Comparison of ENCODE assay signal across 8 cellular contexts in genomic region chr12:40107098-40107802, GRCh38. TPM values are rescaled to one million over a fixed set of nuclear protein-coding genes. Genes with fewer than 3 reads are reported as not detected.
A peak's percentile ranks its signal among the peaks of the same experiment; 100 is the strongest.
DNase-seq lines count a peak whose midpoint lies in the region; ATAC-seq and TF ChIP-seq lines count a peak whose summit lies in the region.

No MANE protein-coding gene starts in this region.

- DNase-seq in D341Med (ENCODE audit: low spot score) = peak; percentile 73
- peak; percentile 72 to 83 for DNase-seq in Kasumi-1 (lab: John Stamatoyannopoulos, UW)
- peak; percentile 61 to 65 for DNase-seq in PC-9
- DNase-seq in activated T-cell treated with anti-CD3 and anti-CD28 coated beads, Interleukin-2, amount 50 U/mL, for 4 hours = peak; percentile 91
- peak; percentile 58 to 91 for DNase-seq in fibroblast of lung (ENCODE audit: low read depth in 2 of 2)
- DNase-seq in nephron progenitor cell = peak; percentile 89
- DNase-seq in stimulated activated naive CD4-positive, alpha-beta T cell (lab: John Stamatoyannopoulos, UW) = peak; percentile 73 to 88 (median 78)

- peak; percentile 94 for TF ChIP-seq CTCF in PC-9 (conservative IDR thresholded peaks at IDR 0.05)
- peak; percentile 92 to 93 for TF ChIP-seq CTCF in fibroblast of lung (conservative IDR thresholded peaks at IDR 0.05 in 1 of 2, IDR thresholded peaks at IDR 0.05 in 1 of 2; ENCODE audit: low read depth in 1 of 2, low read length in 2 of 2)
- peak; percentile 92 for TF ChIP-seq CTCF in nephron progenitor cell (IDR thresholded peaks at IDR 0.05)

- no TSS peak for BruUV-seq in PC-9 (replicated peaks; lab: Mats Ljungman, UMichigan)

- CTCF ChIA-PET in PC-9 (lab: Charles Lee) = interaction anchor here (0.6 to 2.5 kb wide), 2 partner anchors 96 to 1807 kb away, joined by 3 to 8 read pairs; no protein-coding TSS in a partner anchor

- ATAC-seq in GM21576 (IDR thresholded peaks at IDR 0.05; ENCODE audit: unreplicated experiment) = peak; percentile 38
- no peak for ATAC-seq in activated T-cell treated with anti-CD3 and anti-CD28 coated beads, Interleukin-2, amount 50 U/mL, for 4 hours

- H3K9me3 ChIP-seq in PC-9 (ENCODE audit: insufficient read depth, low read depth) (no peaks in the 10 kb centered on the region), fibroblast of lung (ENCODE audit: control insufficient read depth, insufficient read depth, low read depth, low read length) (no peaks in the 10 kb centered on the region)

- H3K27ac ChIP-seq in PC-9 (no peak overlapping the region), fibroblast of lung (ENCODE audit: insufficient read depth, low read length) (no peak overlapping the region)

- H3F3A ChIP-seq in PC-9 (ENCODE audit: insufficient read depth, low read depth) = no peaks in the 10 kb centered on the region; the same call in 1 of the 2 replicates

- H3K79me2 ChIP-seq in PC-9 (ENCODE audit: low read depth) (no peaks in the 10 kb centered on the region), fibroblast of lung (ENCODE audit: control insufficient read depth, insufficient read depth, low read length) (no peaks in the 10 kb centered on the region)

- H3K36me3 ChIP-seq in PC-9 (ENCODE audit: low read depth) = no peaks in the 10 kb centered on the region
- H3K36me3 ChIP-seq in fibroblast of lung (ENCODE audit: control insufficient read depth, insufficient read depth, low read length) = no peaks in the 10 kb centered on the region

- peak overlapping the region; percentile 82 for H3K4me3 Mint-ChIP-seq in activated T-cell treated with anti-CD3 and anti-CD28 coated beads, Interleukin-2, amount 50 U/mL, for 4 hours
- H3K4me3 Mint-ChIP-seq in nephron progenitor cell = no peak overlapping the region

- H3K4me1 ChIP-seq in PC-9 (replicated peaks; ENCODE audit: insufficient read depth) (peaks cover 5% of the 10 kb centered on the region; the same call in 1 of the 2 replicates), fibroblast of lung (ENCODE audit: control insufficient read depth, extremely low read depth, insufficient read depth, low read length) (no peaks in the 10 kb centered on the region)

- no peaks in the 10 kb centered on the region for H3K9me2 ChIP-seq in PC-9 (ENCODE audit: insufficient read depth)

- H2AFZ ChIP-seq in PC-9 = peak overlapping the region; percentile 75; the same call in 1 of the 2 replicates
- peak overlapping the region; percentile 52 for H2AFZ ChIP-seq in fibroblast of lung (ENCODE audit: low read length)

- no peaks in the 10 kb centered on the region for H3K9me3 Mint-ChIP-seq in activated T-cell treated with anti-CD3 and anti-CD28 coated beads, Interleukin-2, amount 50 U/mL, for 4 hours
- H3K9me3 Mint-ChIP-seq in nephron progenitor cell = no peaks in the 10 kb centered on the region

- intact Hi-C loops in PC-9 (cut with micrococcal nuclease; ENCODE audit: unreplicated experiment) = loop anchor here (1.0 kb wide), 2 partner anchors 96 to 342 kb away; no protein-coding TSS in a partner anchor

- H4K20me1 ChIP-seq in PC-9 (ENCODE audit: insufficient read depth) (no peaks in the 10 kb centered on the region), fibroblast of lung (ENCODE audit: control insufficient read depth, extremely low read depth, insufficient read depth, low read length) (no peaks in the 10 kb centered on the region)

- H3K4me3 ChIP-seq in PC-9 = peak overlapping the region; percentile 84
- peak overlapping the region; percentile 49 to 76 (median 60) for H3K4me3 ChIP-seq in fibroblast of lung (replicated peaks in 1 of 4; ENCODE audit: control extremely low read depth in 1 of 4, insufficient read depth in 1 of 4, low read depth in 3 of 4, low read length in 4 of 4)

- H3K36me3 Mint-ChIP-seq in activated T-cell treated with anti-CD3 and anti-CD28 coated beads, Interleukin-2, amount 50 U/mL, for 4 hours (ENCODE audit: insufficient read depth) = no peaks in the 10 kb centered on the region
- no peaks in the 10 kb centered on the region for H3K36me3 Mint-ChIP-seq in nephron progenitor cell (ENCODE audit: low read depth)

- H3K27me3 Mint-ChIP-seq in activated T-cell treated with anti-CD3 and anti-CD28 coated beads, Interleukin-2, amount 50 U/mL, for 4 hours (ENCODE audit: low read depth) = no peaks in the 10 kb centered on the region
- peaks cover 7% of the 10 kb centered on the region for H3K27me3 Mint-ChIP-seq in nephron progenitor cell (ENCODE audit: low read depth, poor library complexity)

- POLR2A ChIA-PET in PC-9 (lab: Charles Lee; ENCODE audit: unreplicated experiment) = no interaction called here

- H3K9ac ChIP-seq in fibroblast of lung (ENCODE audit: insufficient read depth, low read length) = no peak overlapping the region

- H3K4me2 ChIP-seq in PC-9 (peak overlapping the region; percentile 85), fibroblast of lung (ENCODE audit: extremely low read depth, insufficient read depth, low read length) (peak overlapping the region; percentile 55)

- no peak overlapping the region for H3K27ac Mint-ChIP-seq in nephron progenitor cell

- H3K27me3 ChIP-seq in PC-9 (ENCODE audit: insufficient read depth, low read depth) = no peaks in the 10 kb centered on the region
- H3K27me3 ChIP-seq in fibroblast of lung (ENCODE audit: control insufficient read depth, insufficient read depth, low read length) = no peaks in the 10 kb centered on the region

- peaks cover 41% of the 10 kb centered on the region for H3K4me1 Mint-ChIP-seq in activated T-cell treated with anti-CD3 and anti-CD28 coated beads, Interleukin-2, amount 50 U/mL, for 4 hours (ENCODE audit: low read depth)
- H3K4me1 Mint-ChIP-seq in nephron progenitor cell = peaks cover 19% of the 10 kb centered on the region

RNA-seq across cellular contexts. Expression of gene SLC2A13, which starts 1.4 kb away (rescaled TPM):
- total RNA-seq in PC-9 (2021) (1.0 and 1.6 TPM in 2 replicates), fibroblast of lung (6.9 and 10.2 TPM in 2 replicates)
- total RNA-seq in activated T-cell treated with anti-CD3 and anti-CD28 coated beads, Interleukin-2, amount 50 U/mL, for 4 hours = 1 to 10 TPM; 2.4 to 3.6 (median 3.2) TPM
- 2.9 and 5.4 TPM in 2 replicates for polyA plus RNA-seq in fibroblast of lung
- polyA plus RNA-seq in fibroblast of lung (2012) = 1.6 and 3.2 TPM in 2 replicates
- polyA minus RNA-seq in fibroblast of lung (ENCODE audit: low replicate concordance) = 0.78 and 6.8 TPM in 2 replicates
